ENCODE assay signal across 27 cellular contexts in the genomic region with DNA sequence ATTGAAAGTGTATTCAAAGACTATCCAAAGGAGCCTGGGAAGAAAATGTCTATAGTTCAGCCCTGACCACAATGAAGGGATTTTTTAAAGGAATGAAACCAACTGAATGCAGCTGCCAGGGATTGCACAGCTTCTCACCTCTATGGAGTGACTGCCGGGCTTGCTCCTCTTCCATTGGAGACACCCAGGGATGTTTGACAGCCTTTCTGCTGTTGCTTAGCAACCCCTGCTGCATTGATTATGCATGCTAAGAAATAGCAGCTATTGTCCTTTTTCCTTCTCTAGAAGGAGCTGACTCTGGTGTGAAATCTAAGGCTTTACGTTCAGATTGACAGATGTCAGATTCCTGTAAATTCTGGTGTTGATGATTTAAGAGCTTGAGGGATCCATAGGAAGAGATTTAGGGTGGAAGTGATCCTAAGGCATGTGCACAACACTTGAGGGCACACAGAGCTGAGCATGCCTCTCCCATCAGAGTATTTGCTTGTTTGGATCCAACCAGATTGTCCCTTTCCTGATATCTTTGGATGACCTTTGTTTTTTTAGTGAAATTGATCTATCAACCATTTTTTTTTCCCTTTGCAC.
DNase-seq lines count a peak whose midpoint lies in the region; ATAC-seq and TF ChIP-seq lines count a peak whose summit lies in the region.
"Had no signal": no experiment of that assay in that cellular context is flagged by ENCODE, and none has a peak within 500 bp of the region (broad histone marks: within the 10 kb centered on the region; RNA-seq: fewer than 3 reads in every experiment).

No MANE protein-coding gene starts in this region.

- DNase-seq in NCI-H1417 (lab: John Stamatoyannopoulos, UW) (peak in 2 of 3 experiments; percentile 58 to 79), NCI-H1417 treated with DMSO at 0.1 percent for 48 hours (lab: John Stamatoyannopoulos, UW) (no peak), iPS-NIHi11 (ENCODE audit: low spot score) (peak; percentile 76), retina (peak; percentile 66), Kasumi-1 (lab: John Stamatoyannopoulos, UW) (no peak)
- DNase-seq in activated CD8-positive, alpha-beta T cell treated with anti-CD3 and anti-CD28 coated beads for 36 hours = no peak
- DNase-seq: activated CD4-positive, alpha-beta T cell treated with anti-CD3 and anti-CD28 coated beads for 1 hour; activated CD8-positive, alpha-beta T cell treated with anti-CD3 and anti-CD28 coated beads, Interleukin-2, amount 10 ng/mL, durations not matched to agents 7 days and 5 days; activated effector memory CD4-positive, alpha-beta T cell treated with Interleukin-2 at 50 U/mL for 16 hours; activated T-cell treated with anti-CD3 and anti-CD28 coated beads for 4 hours; body of pancreas; CD4-positive, alpha-beta memory T cell; DMS 273 treated with DMSO at 0.1 percent for 48 hours; GDM1; Karpas-422; kidney glomerular epithelial cell; NCI-H2029; NCI-H446 treated with DMSO at 0.1 percent for 48 hours; T-helper 1 cell; trophoblast cell had no signal

- intact Hi-C loops in activated CD8-positive, alpha-beta T cell treated with anti-CD3 and anti-CD28 coated beads for 36 hours (cut with micrococcal nuclease) = no loop called here

- H3K4me1 Mint-ChIP-seq in activated CD8-positive, alpha-beta T cell treated with anti-CD3 and anti-CD28 coated beads for 36 hours (ENCODE audit: low read depth) = no peaks in the 10 kb centered on the region
- H3K4me1 Mint-ChIP-seq: CD4-positive, alpha-beta memory T cell had no signal

- ATAC-seq in GM18517 (IDR thresholded peaks at IDR 0.05; ENCODE audit: unreplicated experiment) = no peak
- ATAC-seq in activated CD8-positive, alpha-beta T cell treated with anti-CD3 and anti-CD28 coated beads for 36 hours = no peak
- ATAC-seq: activated CD8-positive, alpha-beta T cell treated with anti-CD3 and anti-CD28 coated beads, Interleukin-2, amount 10 ng/mL, durations not matched to agents 7 days and 5 days; body of pancreas; gastroesophageal sphincter had no signal

- no peak overlapping the region for H3K4me3 Mint-ChIP-seq in activated CD8-positive, alpha-beta T cell treated with anti-CD3 and anti-CD28 coated beads for 36 hours
- H3K4me3 Mint-ChIP-seq: activated CD8-positive, alpha-beta T cell treated with anti-CD3 and anti-CD28 coated beads, Interleukin-2, amount 10 ng/mL, durations not matched to agents 7 days and 5 days; CD4-positive, alpha-beta memory T cell had no signal

- H3K27ac Mint-ChIP-seq in activated CD8-positive, alpha-beta T cell treated with anti-CD3 and anti-CD28 coated beads for 36 hours = no peak overlapping the region
- H3K27ac Mint-ChIP-seq: activated CD8-positive, alpha-beta T cell treated with anti-CD3 and anti-CD28 coated beads, Interleukin-2, amount 10 ng/mL, durations not matched to agents 7 days and 5 days; CD4-positive, alpha-beta memory T cell had no signal

- POLR2A ChIA-PET in activated CD8-positive, alpha-beta T cell treated with anti-CD3 and anti-CD28 coated beads for 36 hours (lab: Charles Lee) = no interaction called here

- TF ChIP-seq CTCF in activated CD8-positive, alpha-beta T cell treated with anti-CD3 and anti-CD28 coated beads for 36 hours (IDR thresholded peaks at IDR 0.05) = no peak

- no peaks in the 10 kb centered on the region for H3K36me3 Mint-ChIP-seq in activated CD8-positive, alpha-beta T cell treated with anti-CD3 and anti-CD28 coated beads for 36 hours (ENCODE audit: low read depth)
- H3K36me3 Mint-ChIP-seq: CD4-positive, alpha-beta memory T cell had no signal

- peak overlapping the region; percentile 34 for H3K27ac ChIP-seq in cingulate gyrus (ENCODE audit: low read depth, low read length)
- H3K27ac ChIP-seq: 22Rv1, body of pancreas, gastroesophageal sphincter, HL-60, SJSA1, skin epidermis had no signal

- peaks cover 1% of the 10 kb centered on the region for H3K27me3 Mint-ChIP-seq in activated CD8-positive, alpha-beta T cell treated with anti-CD3 and anti-CD28 coated beads for 36 hours
- H3K27me3 Mint-ChIP-seq: CD4-positive, alpha-beta memory T cell had no signal

- no peaks in the 10 kb centered on the region for H3K9me3 Mint-ChIP-seq in activated CD8-positive, alpha-beta T cell treated with anti-CD3 and anti-CD28 coated beads for 36 hours
- H3K9me3 Mint-ChIP-seq: CD4-positive, alpha-beta memory T cell had no signal

- CTCF ChIA-PET in activated CD8-positive, alpha-beta T cell treated with anti-CD3 and anti-CD28 coated beads for 36 hours (lab: Charles Lee) = interaction anchor here (0.7 kb wide), 1 partner anchor 18 kb away, joined by 3 read pairs; no protein-coding TSS in a partner anchor

Comparison
In these comparisons a context has a peak if more than half of its experiments do, and no peak if none do; other contexts are left out.
1. DNase-seq: peak in NCI-H1417 (2 of 3), iPS-NIHi11 (single experiment) and retina (single experiment); none in NCI-H1417 treated with DMSO at 0.1 percent for 48 hours (single experiment), Kasumi-1 (0 of 2) and activated CD8-positive, alpha-beta T cell treated with anti-CD3 and anti-CD28 coated beads for 36 hours (single experiment).